Comparison of ENCODE assay signal across 8 cellular contexts in genomic region chr1:150320667-150320978, GRCh38. TPM values are rescaled to one million over a fixed set of nuclear protein-coding genes. Genes with fewer than 3 reads are reported as not detected.
DNase-seq lines count a peak whose midpoint lies in the region; ATAC-seq, FAIRE-seq and TF ChIP-seq lines count a peak whose summit lies in the region.

No MANE protein-coding gene starts in this region.

- no peak for FAIRE-seq in GM12878 (lab: Jason Lieb, UNC)

- peaks cover 0 to 28% (median 11%) of the 10 kb centered on the region in 12 donors for H3K4me1 ChIP-seq in heart left ventricle
- no peaks in the 10 kb centered on the region for H3K4me1 ChIP-seq in GM12878 (ENCODE audit: control insufficient read depth, insufficient read depth, low read length)
- H3K4me1 ChIP-seq in upper lobe of right lung: peaks cover 10% of the 10 kb centered on the region

- TF ChIP-seq CTCF in heart left ventricle (IDR thresholded peaks at IDR 0.05): no peak
- TF ChIP-seq CTCF in GM12878 (IDR thresholded peaks at IDR 0.05 in 2 of 3, conservative IDR thresholded peaks at IDR 0.05 in 1 of 3; ENCODE audit: control insufficient read depth in 2 of 3, extremely low read depth in 1 of 3, insufficient read depth in 1 of 3, low read depth in 3 of 3, low read length in 3 of 3): no peak
- TF ChIP-seq CTCF in upper lobe of right lung (IDR thresholded peaks at IDR 0.05): no peak

- BruUV-seq in GM12878 (replicated peaks; lab: Mats Ljungman, UMichigan): no TSS peak

- POLR2A ChIA-PET in GM12878 (lab: Charles Lee): interaction anchor here (0.6 to 1.5 kb wide), 3 partner anchors 32 to 444 kb away, joined by 3 to 4 read pairs (median 3); partner anchors contain the start of gene RPRD2

- peaks cover 0 to 20% (median 10%) of the 10 kb centered on the region in 9 donors for H3K36me3 ChIP-seq in heart left ventricle
- peaks cover 0 to 10% of the 10 kb centered on the region in 2 experiments; a peak in 3 of 4 replicates for H3K36me3 ChIP-seq in GM12878 (ENCODE audit: control insufficient read depth in 2 of 2, insufficient read depth in 2 of 2, low read length in 1 of 2)
- peaks cover 12% of the 10 kb centered on the region for H3K36me3 ChIP-seq in upper lobe of right lung

- CTCF ChIA-PET in GM12878 (lab: Yijun Ruan, JAX): no interaction called here

- no peaks in the 10 kb centered on the region for H3K9me3 ChIP-seq in heart left ventricle
- H3K9me3 ChIP-seq in GM12878 (replicated peaks; ENCODE audit: control insufficient read depth, insufficient read depth, low read length): no peaks in the 10 kb centered on the region
- H3K9me3 ChIP-seq in upper lobe of right lung: no peaks in the 10 kb centered on the region

- peak overlapping the region; percentile 58; the same call in 1 of the 2 replicates for H3K9ac ChIP-seq in GM12878 (ENCODE audit: control insufficient read depth, insufficient read depth, low read length)

- RAD21 ChIA-PET in GM12878 (lab: Charles Lee; ENCODE audit: unreplicated experiment): no interaction called here

- peaks cover 31% of the 10 kb centered on the region for H3K79me2 ChIP-seq in GM12878 (ENCODE audit: control insufficient read depth, insufficient read depth, low read length)

- ATAC-seq in heart left ventricle: no peak
- no peak for ATAC-seq in left ventricle myocardium superior
- no peak for ATAC-seq in GM12878
- ATAC-seq in upper lobe of right lung: no peak

- H3K27ac ChIP-seq in heart left ventricle (peak overlapping the region; percentile 51 to 96 (median 91)), GM12878 (ENCODE audit: control insufficient read depth, insufficient read depth) (peak overlapping the region; percentile 87), upper lobe of right lung (peak overlapping the region; percentile 94)

- H2AFZ ChIP-seq in GM12878 (ENCODE audit: control insufficient read depth, low read depth, low read length): peak overlapping the region; percentile 71

- SMC1A ChIA-PET in GM12878 (lab: Charles Lee; ENCODE audit: uncharacterized antibody, unreplicated experiment): no interaction called here

- intact Hi-C loops in heart left ventricle (cut with DNase I) (loop anchor here in 4 of 10 donors (5.0 to 10.0 kb wide), 3 partner anchors 42 to 66 kb away; partner anchors contain the start of genes CA14 (in 3 of the 4) and RPRD2 (in 1 of the 4)), left ventricle myocardium superior (cut with micrococcal nuclease) (no loop called here), GM12878 (cut with micrococcal nuclease; ENCODE audit: unreplicated experiment) (loop anchor here (5.0 kb wide), 2 partner anchors 42 to 53 kb away; partner anchors contain the start of genes APH1A and RPRD2), upper lobe of right lung (cut with DNase I) (no loop called here), posterior cingulate gyrus (cut with DNase I) (no loop called here)

- H3K4me3 ChIP-seq in heart left ventricle (peak overlapping the region; percentile 55 to 92 (median 77)), GM12878 (peak overlapping the region; percentile 85; the same call in 1 of the 2 replicates), upper lobe of right lung (peak overlapping the region; percentile 88)

- TF ChIP-seq EP300 in GM12878 (IDR thresholded peaks at IDR 0.05; ENCODE audit: borderline replicate concordance in 1 of 2, control insufficient read depth in 1 of 2, low read depth in 2 of 2, low read length in 2 of 2): no peak

- DNase-seq in heart left ventricle (no peak), left ventricle myocardium superior (no peak), GM12878 (ENCODE audit: low read depth, low spot score) (no peak), mesenteric fat pad (ENCODE audit: low spot score) (peak; percentile 85), upper lobe of right lung (no peak), posterior cingulate gyrus (no peak), NCI-H526 (lab: John Stamatoyannopoulos, UW) (no peak), NOMO-1 treated with dmso at 0.1 percent for 144 hours (lab: John Stamatoyannopoulos, UW; ENCODE audit: unreplicated experiment) (no peak)

- H3K27me3 ChIP-seq in heart left ventricle: no peaks in the 10 kb centered on the region
- no peaks in the 10 kb centered on the region for H3K27me3 ChIP-seq in GM12878 (replicated peaks in 1 of 2; ENCODE audit: control insufficient read depth in 2 of 2, insufficient read depth in 2 of 2, low read length in 1 of 2)
- no peaks in the 10 kb centered on the region for H3K27me3 ChIP-seq in upper lobe of right lung

- no peaks in the 10 kb centered on the region for H4K20me1 ChIP-seq in GM12878 (ENCODE audit: control insufficient read depth, insufficient read depth)

- 65 to 85% (median 75%) methylated on average over 8 of the region's 8 CpGs for WGBS in heart left ventricle, 4 donors
- 77% methylated on average over 8 of the region's 8 CpGs for WGBS in GM12878 (ENCODE audit: insufficient coverage, insufficient replicate concordance, low lambda C conversion rate, missing lambda C conversion rate)

- TF ChIP-seq RAD21 in GM12878 (IDR thresholded peaks at IDR 0.05; ENCODE audit: insufficient read depth, low read depth, low read length): no peak

- peak overlapping the region; percentile 62; the same call in 1 of the 2 replicates for H3K4me2 ChIP-seq in GM12878 (ENCODE audit: control insufficient read depth, insufficient read depth)

- in situ Hi-C loops in GM12878 (cut with MboI): no loop called here

- TF ChIP-seq POLR2A in heart left ventricle (IDR thresholded peaks at IDR 0.05) (no peak), GM12878 (IDR thresholded peaks at IDR 0.05; ENCODE audit: low read depth, low read length) (no peak)

RNA-seq across cellular contexts. Expression of gene PRPF3, which starts 0.7 kb away (rescaled TPM):
- total RNA-seq in heart left ventricle: 10 to 100 TPM; 12.4 to 28.1 (median 19.5) TPM
- polyA plus RNA-seq in heart left ventricle: 10 to 100 TPM; 17.8 to 19.5 TPM
- total RNA-seq in left ventricle myocardium superior: 21.1 TPM
- 193 and 213 TPM in 2 replicates for total RNA-seq in GM12878 (2013; cell fraction: nucleolus; rRNA removed)
- total RNA-seq in GM12878 (2014; rRNA removed): 48.7 and 52.8 TPM in 2 replicates
- 62.7 and 64.4 TPM in 2 replicates for total RNA-seq in GM12878 (2014; rRNA removed; fragmentation: Illumina TruSeq; extraction: Trizol)
- total RNA-seq in GM12878 (2021): 43.2 and 46.2 TPM in 2 replicates
- 39.7 TPM for polyA plus RNA-seq in GM12878 (2011; ENCODE audit: low read depth)
- polyA plus RNA-seq in GM12878 (2011; rRNA removed): 45.2 and 49.6 TPM in 2 replicates
- polyA plus RNA-seq in GM12878 (2011; cell fraction: cytosol; rRNA removed): 31.7 and 32.8 TPM in 2 replicates
- polyA plus RNA-seq in GM12878 (2011; cell fraction: nucleus; rRNA removed): 81.3 and 93.7 TPM in 2 replicates
- polyA plus RNA-seq in GM12878 (2012): 42.0 and 55.0 TPM in 2 replicates
- 67.5 and 78.4 TPM in 2 replicates for polyA plus RNA-seq in GM12878 (2014; fragmentation: Illumina TruSeq; extraction: Trizol)
- polyA plus RNA-seq in GM12878 (2014; fragmentation: Nextera tagmentation; extraction: Ambion mirVana): 10 to 100 TPM; 18.3 to 48.7 TPM
- 46.8 and 54.5 TPM in 2 replicates for polyA plus RNA-seq in GM12878 (2014; rRNA removed)
- polyA plus RNA-seq in GM12878 (2016; fragmentation: Nextera tagmentation; extraction: Ambion mirVana): 10 to 100 TPM; 46.0 to 46.9 TPM
- 36.2 and 43.5 TPM in 2 replicates for polyA minus RNA-seq in GM12878 (2011; rRNA and poly(A)+ RNA removed)
- 10.4 and 16.2 TPM in 2 replicates for polyA minus RNA-seq in GM12878 (2011; cell fraction: cytosol; rRNA and poly(A)+ RNA removed)
- polyA minus RNA-seq in GM12878 (2011; cell fraction: nucleus; rRNA and poly(A)+ RNA removed): 29.0 and 37.8 TPM in 2 replicates
- total RNA-seq in mesenteric fat pad: 52.1 TPM
- 53.4 TPM for total RNA-seq in upper lobe of right lung

RNA-seq across cellular contexts. Expression of gene MRPS21, which starts 27.0 kb away (rescaled TPM):
- total RNA-seq in heart left ventricle (10 to 100 TPM; 44.5 to 77.2 (median 61.0) TPM), left ventricle myocardium superior (72.3 TPM), GM12878 (2014; rRNA removed) (65.0 and 69.4 TPM in 2 replicates), GM12878 (2014; rRNA removed; fragmentation: Illumina TruSeq; extraction: Trizol) (90.6 and 92.1 TPM in 2 replicates), GM12878 (2021) (76.6 and 80.0 TPM in 2 replicates), mesenteric fat pad (48.0 TPM), upper lobe of right lung (46.1 TPM)
- polyA plus RNA-seq in heart left ventricle (100 to 1,000 TPM in 1 of 2 donors, 10 to 100 TPM in 1; 64.2 to 139 TPM), GM12878 (2011; rRNA removed) (115 and 132 TPM in 2 replicates), GM12878 (2014; fragmentation: Illumina TruSeq; extraction: Trizol) (71.5 and 73.3 TPM in 2 replicates), GM12878 (2014; fragmentation: Nextera tagmentation; extraction: Ambion mirVana) (100 to 1,000 TPM; 255 to 275 TPM), GM12878 (2014; rRNA removed) (77.8 and 80.0 TPM in 2 replicates), GM12878 (2016; fragmentation: Nextera tagmentation; extraction: Ambion mirVana) (100 to 1,000 TPM; 139 to 152 TPM)
- 21.0 and 24.3 TPM in 2 replicates for total RNA-seq in GM12878 (2013; cell fraction: nucleolus; rRNA removed)
- 62.1 TPM for polyA plus RNA-seq in GM12878 (2011; ENCODE audit: low read depth)
- 56.8 and 61.9 TPM in 2 replicates for polyA plus RNA-seq in GM12878 (2011; cell fraction: cytosol; rRNA removed)
- 65.2 and 82.2 TPM in 2 replicates for polyA plus RNA-seq in GM12878 (2011; cell fraction: nucleus; rRNA removed)
- 57.3 and 62.4 TPM in 2 replicates for polyA plus RNA-seq in GM12878 (2012)
- 18.3 and 23.0 TPM in 2 replicates for polyA minus RNA-seq in GM12878 (2011; rRNA and poly(A)+ RNA removed)
- 13.2 and 13.6 TPM in 2 replicates for polyA minus RNA-seq in GM12878 (2011; cell fraction: cytosol; rRNA and poly(A)+ RNA removed)
- polyA minus RNA-seq in GM12878 (2011; cell fraction: nucleus; rRNA and poly(A)+ RNA removed): 12.9 and 20.1 TPM in 2 replicates

RNA-seq across cellular contexts. Expression of gene CIART, which starts 38.3 kb away (rescaled TPM):
- 10 to 100 TPM in 4 of 9 donors, 1 to 10 TPM in 5; 2.3 to 23.9 (median 7.1) TPM for total RNA-seq in heart left ventricle
- polyA plus RNA-seq in heart left ventricle: 10 to 100 TPM in 1 of 2 donors, 1 to 10 TPM in 1; 4.1 to 15.0 TPM
- total RNA-seq in left ventricle myocardium superior: 15.4 TPM
- 0.88 and 2.2 TPM in 2 replicates for total RNA-seq in GM12878 (2013; cell fraction: nucleolus; rRNA removed)
- total RNA-seq in GM12878 (2014; rRNA removed): 0.68 and 0.76 TPM in 2 replicates
- 0.60 and 0.76 TPM in 2 replicates for total RNA-seq in GM12878 (2014; rRNA removed; fragmentation: Illumina TruSeq; extraction: Trizol)
- total RNA-seq in GM12878 (2021): 0.54 and 1.4 TPM in 2 replicates
- 1.6 TPM for polyA plus RNA-seq in GM12878 (2011; ENCODE audit: low read depth)
- polyA plus RNA-seq in GM12878 (2011; rRNA removed): 0.61 and 1.4 TPM in 2 replicates
- 0.96 and 1.1 TPM in 2 replicates for polyA plus RNA-seq in GM12878 (2011; cell fraction: cytosol; rRNA removed)
- 2.1 and 4.0 TPM in 2 replicates for polyA plus RNA-seq in GM12878 (2011; cell fraction: nucleus; rRNA removed)
- 1.5 and 2.5 TPM in 2 replicates for polyA plus RNA-seq in GM12878 (2012)
- polyA plus RNA-seq in GM12878 (2014; fragmentation: Illumina TruSeq; extraction: Trizol): 1.0 and 2.0 TPM in 2 replicates
- under 1 TPM; 0.61 to 0.62 TPM for polyA plus RNA-seq in GM12878 (2014; fragmentation: Nextera tagmentation; extraction: Ambion mirVana)
- polyA plus RNA-seq in GM12878 (2014; rRNA removed): 1.2 and 1.3 TPM in 2 replicates
- under 1 TPM; 0.44 to 0.66 TPM for polyA plus RNA-seq in GM12878 (2016; fragmentation: Nextera tagmentation; extraction: Ambion mirVana)
- polyA minus RNA-seq in GM12878 (2011; rRNA and poly(A)+ RNA removed): 0.93 and 1.1 TPM in 2 replicates
- polyA minus RNA-seq in GM12878 (2011; cell fraction: cytosol; rRNA and poly(A)+ RNA removed): not detected in 2 replicates
- 0.60 TPM in 1 of 2 replicates, not detected in the other for polyA minus RNA-seq in GM12878 (2011; cell fraction: nucleus; rRNA and poly(A)+ RNA removed)
- total RNA-seq in mesenteric fat pad: 3.5 TPM
- total RNA-seq in upper lobe of right lung: 10.6 TPM

RNA-seq across cellular contexts. Expression of gene RPRD2, which starts 43.3 kb away (rescaled TPM):
- 10 to 100 TPM; 19.4 to 33.4 (median 25.3) TPM for total RNA-seq in heart left ventricle
- polyA plus RNA-seq in heart left ventricle: 1 to 10 TPM; 6.4 to 8.6 TPM
- total RNA-seq in left ventricle myocardium superior: 24.4 TPM
- 50.4 and 51.3 TPM in 2 replicates for total RNA-seq in GM12878 (2013; cell fraction: nucleolus; rRNA removed)
- 7.9 and 8.7 TPM in 2 replicates for total RNA-seq in GM12878 (2014; rRNA removed)
- 9.2 and 9.4 TPM in 2 replicates for total RNA-seq in GM12878 (2014; rRNA removed; fragmentation: Illumina TruSeq; extraction: Trizol)
- 24.5 and 24.8 TPM in 2 replicates for total RNA-seq in GM12878 (2021)
- 7.8 TPM for polyA plus RNA-seq in GM12878 (2011; ENCODE audit: low read depth)
- 6.5 and 16.1 TPM in 2 replicates for polyA plus RNA-seq in GM12878 (2011; rRNA removed)
- 10.1 and 13.1 TPM in 2 replicates for polyA plus RNA-seq in GM12878 (2011; cell fraction: cytosol; rRNA removed)
- 14.2 and 15.4 TPM in 2 replicates for polyA plus RNA-seq in GM12878 (2011; cell fraction: nucleus; rRNA removed)
- 11.6 and 11.9 TPM in 2 replicates for polyA plus RNA-seq in GM12878 (2012)
- 22.7 and 23.0 TPM in 2 replicates for polyA plus RNA-seq in GM12878 (2014; fragmentation: Illumina TruSeq; extraction: Trizol)
- polyA plus RNA-seq in GM12878 (2014; fragmentation: Nextera tagmentation; extraction: Ambion mirVana): 1 to 10 TPM; 1.9 to 4.0 TPM
- polyA plus RNA-seq in GM12878 (2014; rRNA removed): 10.4 and 12.6 TPM in 2 replicates
- 10 to 100 TPM; 21.6 to 24.2 TPM for polyA plus RNA-seq in GM12878 (2016; fragmentation: Nextera tagmentation; extraction: Ambion mirVana)
- 13.8 and 14.6 TPM in 2 replicates for polyA minus RNA-seq in GM12878 (2011; rRNA and poly(A)+ RNA removed)
- polyA minus RNA-seq in GM12878 (2011; cell fraction: cytosol; rRNA and poly(A)+ RNA removed): 9.9 and 10.8 TPM in 2 replicates
- 15.5 and 24.6 TPM in 2 replicates for polyA minus RNA-seq in GM12878 (2011; cell fraction: nucleus; rRNA and poly(A)+ RNA removed)
- total RNA-seq in mesenteric fat pad: 21.7 TPM
- 31.4 TPM for total RNA-seq in upper lobe of right lung

RNA-seq across cellular contexts. Expression of gene C1orf54, which starts 48.0 kb away (rescaled TPM):
- total RNA-seq in heart left ventricle: 10 to 100 TPM in 6 of 9 donors, 1 to 10 TPM in 3; 5.0 to 30.5 (median 10.7) TPM
- 10 to 100 TPM; 18.5 to 20.9 TPM for polyA plus RNA-seq in heart left ventricle
- total RNA-seq in left ventricle myocardium superior: 9.8 TPM
- total RNA-seq in GM12878 (2013; cell fraction: nucleolus; rRNA removed): 1.5 and 2.6 TPM in 2 replicates
- 19.8 and 24.6 TPM in 2 replicates for total RNA-seq in GM12878 (2014; rRNA removed)
- total RNA-seq in GM12878 (2014; rRNA removed; fragmentation: Illumina TruSeq; extraction: Trizol): 24.0 and 24.6 TPM in 2 replicates
- total RNA-seq in GM12878 (2021): 13.5 and 16.7 TPM in 2 replicates
- polyA plus RNA-seq in GM12878 (2011; ENCODE audit: low read depth): 58.2 TPM
- polyA plus RNA-seq in GM12878 (2011; rRNA removed): 3.0 and 3.1 TPM in 2 replicates
- polyA plus RNA-seq in GM12878 (2011; cell fraction: cytosol; rRNA removed): 1.8 and 2.5 TPM in 2 replicates
- polyA plus RNA-seq in GM12878 (2011; cell fraction: nucleus; rRNA removed): 2.3 and 2.5 TPM in 2 replicates
- 16.8 and 23.1 TPM in 2 replicates for polyA plus RNA-seq in GM12878 (2012)
- polyA plus RNA-seq in GM12878 (2014; fragmentation: Illumina TruSeq; extraction: Trizol): 22.8 and 31.8 TPM in 2 replicates
- 10 to 100 TPM; 80.3 to 87.7 TPM for polyA plus RNA-seq in GM12878 (2014; fragmentation: Nextera tagmentation; extraction: Ambion mirVana)
- 21.4 and 28.4 TPM in 2 replicates for polyA plus RNA-seq in GM12878 (2014; rRNA removed)
- polyA plus RNA-seq in GM12878 (2016; fragmentation: Nextera tagmentation; extraction: Ambion mirVana): 10 to 100 TPM; 32.7 to 33.0 TPM
- 0.82 TPM in 1 of 2 replicates, not detected in the other for polyA minus RNA-seq in GM12878 (2011; rRNA and poly(A)+ RNA removed)
- polyA minus RNA-seq in GM12878 (2011; cell fraction: cytosol; rRNA and poly(A)+ RNA removed): not detected in 2 replicates
- polyA minus RNA-seq in GM12878 (2011; cell fraction: nucleus; rRNA and poly(A)+ RNA removed): 0.36 and 1.1 TPM in 2 replicates
- 14.4 TPM for total RNA-seq in mesenteric fat pad
- 15.4 TPM for total RNA-seq in upper lobe of right lung
